ENCODE assay signal across 9 cellular contexts in the genomic region with DNA sequence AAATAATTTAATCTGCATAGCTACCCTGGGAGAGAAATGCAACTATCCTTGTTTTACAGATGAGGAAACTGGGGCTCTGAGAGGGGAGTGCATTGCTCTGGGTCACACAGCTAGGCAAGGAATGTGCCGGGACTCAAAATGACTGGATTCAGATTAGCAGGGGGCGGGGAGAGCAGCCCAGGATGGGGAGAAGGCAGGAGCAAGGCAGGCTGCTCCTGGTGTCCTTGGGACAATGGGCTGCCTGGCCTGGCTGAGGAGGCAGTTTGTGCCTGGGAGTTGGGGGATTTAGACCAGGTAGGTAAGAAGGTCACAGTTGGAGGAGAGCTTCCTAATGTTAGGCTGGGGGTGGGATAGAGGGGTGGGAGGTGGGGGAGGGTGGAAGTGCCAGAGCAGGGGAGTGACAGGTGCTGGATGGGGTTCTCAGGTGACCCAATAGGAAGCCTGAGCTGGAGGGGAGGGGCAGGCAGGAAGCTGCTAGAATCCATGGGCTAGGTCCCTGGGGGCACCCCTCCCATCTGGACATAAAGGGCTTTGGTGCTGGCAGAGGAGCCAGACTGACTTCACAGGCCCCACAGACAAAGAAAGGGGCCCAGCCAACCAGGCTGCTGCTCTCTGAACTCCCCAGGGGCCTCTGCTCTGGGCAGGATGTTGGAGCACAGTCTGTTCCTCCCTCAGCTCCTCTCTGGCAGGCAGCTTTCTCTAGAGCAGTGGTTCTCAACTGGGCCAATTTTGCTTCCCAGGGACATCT. TPM values are rescaled to one million over a fixed set of nuclear protein-coding genes. Genes with fewer than 3 reads are reported as not detected.
A peak's percentile ranks its signal among the peaks of the same experiment; 100 is the strongest.
DNase-seq lines count a peak whose midpoint lies in the region; ATAC-seq, FAIRE-seq and TF ChIP-seq lines count a peak whose summit lies in the region.
"Had no signal": no experiment of that assay in that cellular context is flagged by ENCODE, and none has a peak within 500 bp of the region (broad histone marks: within the 10 kb centered on the region; RNA-seq: fewer than 3 reads in every experiment).

No MANE protein-coding gene starts in this region.

- H3K79me2 ChIP-seq in HepG2 (ENCODE audit: insufficient read depth, low read length), result no peaks in the 10 kb centered on the region

- peaks cover 50% of the 10 kb centered on the region for H3K36me3 ChIP-seq in brain microvascular endothelial cell (replicated peaks)
- H3K36me3 ChIP-seq in HepG2 (replicated peaks in 1 of 2; ENCODE audit: control insufficient read depth in 1 of 2, insufficient read depth in 2 of 2, low read length in 2 of 2), result no peaks in the 10 kb centered on the region; a peak in 1 of 5 replicates

- H4K20me1 ChIP-seq in HepG2 (ENCODE audit: insufficient read depth, low read length), result no peaks in the 10 kb centered on the region

- peaks cover 25% of the 10 kb centered on the region for H3K4me1 ChIP-seq in HepG2 (ENCODE audit: insufficient read depth, low read length)

- H3K4me3 ChIP-seq in brain microvascular endothelial cell (ENCODE audit: low read depth, low read length) (no peak overlapping the region), HepG2 (replicated peaks in 1 of 3; ENCODE audit: insufficient read depth in 1 of 3, low read depth in 2 of 3, low read length in 3 of 3) (no peak overlapping the region)

- H3K9me3 ChIP-seq in HepG2 (ENCODE audit: low read length), result no peaks in the 10 kb centered on the region

- WGBS in HepG2 (ENCODE audit: low lambda C conversion rate), result 85% methylated on average over 2 of the region's 2 CpGs

- H3K27me3 ChIP-seq in brain microvascular endothelial cell (replicated peaks) (no peaks in the 10 kb centered on the region), HepG2 (ENCODE audit: control insufficient read depth in 1 of 2, insufficient read depth in 2 of 2, low read length in 2 of 2) (no peaks in the 10 kb centered on the region)

- H3K27ac ChIP-seq in brain microvascular endothelial cell (peak overlapping the region; percentile 7), HepG2 (ENCODE audit: extremely low read length, insufficient read depth, low read length) (no peak overlapping the region)

- POLR2A ChIA-PET in HepG2 (lab: Yijun Ruan, JAX), result no interaction called here

- no peak for TF ChIP-seq RAD21 in HepG2 (CRISPR knock-in tag; IDR thresholded peaks at IDR 0.05)

- in situ Hi-C loops in brain microvascular endothelial cell (cut with HindIII; ENCODE audit: low pct_ligation_motif_present, low sequenced_read_pairs) (no loop called here), HepG2 (cut with HindIII; ENCODE audit: extremely low pct_ligation_motif_present, low pct_unique_long_range_greater_than_20kb) (no loop called here)

- no peak for TF ChIP-seq POLR2A in HepG2 (IDR thresholded peaks at IDR 0.05; ENCODE audit: insufficient read depth in 1 of 2, low read depth in 2 of 2, low read length in 2 of 2)

- no peak for FAIRE-seq in HepG2 (lab: Jason Lieb, UNC)
- FAIRE-seq: TTC549 had no signal

- no peak overlapping the region for H3K9ac ChIP-seq in HepG2 (ENCODE audit: insufficient read depth, low read depth, low read length)

- ATAC-seq in HepG2, result peak; percentile 42
- ATAC-seq in GM21423 (IDR thresholded peaks at IDR 0.05; ENCODE audit: unreplicated experiment), result no peak
- ATAC-seq in GM18502 (IDR thresholded peaks at IDR 0.05; ENCODE audit: poor library complexity, unreplicated experiment), result no peak

- intact Hi-C loops in HepG2 (cut with micrococcal nuclease; ENCODE audit: unreplicated experiment), result no loop called here

- no peak overlapping the region for H3K4me2 ChIP-seq in HepG2 (ENCODE audit: low read depth, low read length)

- TF ChIP-seq CTCF in brain microvascular endothelial cell (IDR thresholded peaks at IDR 0.05; ENCODE audit: low read depth, low read length, missing control alignments) (no peak), HepG2 (CRISPR knock-in tag; IDR thresholded peaks at IDR 0.05) (no peak)

- no peak overlapping the region for H2AFZ ChIP-seq in HepG2 (ENCODE audit: low read length)

- TF ChIP-seq EP300 in HepG2 (IDR thresholded peaks at IDR 0.05; ENCODE audit: low read depth in 2 of 2, low read length in 2 of 2) (no peak), HepG2 (CRISPR knock-in tag; IDR thresholded peaks at IDR 0.05; ENCODE audit: borderline replicate concordance) (no peak)

- no TSS peak for BruUV-seq in HepG2 (replicated peaks; lab: Mats Ljungman, UMichigan)

- DNase-seq in Ammon's horn (ENCODE audit: low spot score) (peak; percentile 80), NCI-H1092 (lab: John Stamatoyannopoulos, UW) (peak; percentile 85), brain microvascular endothelial cell (peak; percentile 40), HepG2 (ENCODE audit: low spot score) (peak; percentile 10), SKM-1 treated with dmso at 0.1 percent for 144 hours (lab: John Stamatoyannopoulos, UW; ENCODE audit: unreplicated experiment) (no peak), RPMI8226 (no peak)

- CTCF ChIA-PET in HepG2 (lab: Yijun Ruan, JAX; ENCODE audit: low intra/inter-chr PET ratio, low total read pairs), result no interaction called here

TF ChIP-seq in HepG2, 621 proteins besides CTCF, POLR2A, EP300 and RAD21:
- TF ChIP-seq ZNF672 (CRISPR knock-in tag; IDR thresholded peaks at IDR 0.05) (no peak), AGO2 (optimal IDR thresholded peaks at IDR 0.05; ENCODE audit: low read depth, low read length) (peak; percentile 23), ZNF33A (CRISPR knock-in tag; IDR thresholded peaks at IDR 0.05; ENCODE audit: borderline replicate concordance) (no peak), ZNF432 (CRISPR knock-in tag; IDR thresholded peaks at IDR 0.05; ENCODE audit: borderline replicate concordance) (no peak), ZNF777 (CRISPR knock-in tag; IDR thresholded peaks at IDR 0.05) (no peak), HMG20A (CRISPR knock-in tag; IDR thresholded peaks at IDR 0.05; ENCODE audit: borderline replicate concordance) (no peak), ZNF263 (CRISPR knock-in tag; IDR thresholded peaks at IDR 0.05) (peak; percentile 84), ISL2 (CRISPR knock-in tag; IDR thresholded peaks at IDR 0.05) (no peak)
- TF ChIP-seq, protein P1, sequence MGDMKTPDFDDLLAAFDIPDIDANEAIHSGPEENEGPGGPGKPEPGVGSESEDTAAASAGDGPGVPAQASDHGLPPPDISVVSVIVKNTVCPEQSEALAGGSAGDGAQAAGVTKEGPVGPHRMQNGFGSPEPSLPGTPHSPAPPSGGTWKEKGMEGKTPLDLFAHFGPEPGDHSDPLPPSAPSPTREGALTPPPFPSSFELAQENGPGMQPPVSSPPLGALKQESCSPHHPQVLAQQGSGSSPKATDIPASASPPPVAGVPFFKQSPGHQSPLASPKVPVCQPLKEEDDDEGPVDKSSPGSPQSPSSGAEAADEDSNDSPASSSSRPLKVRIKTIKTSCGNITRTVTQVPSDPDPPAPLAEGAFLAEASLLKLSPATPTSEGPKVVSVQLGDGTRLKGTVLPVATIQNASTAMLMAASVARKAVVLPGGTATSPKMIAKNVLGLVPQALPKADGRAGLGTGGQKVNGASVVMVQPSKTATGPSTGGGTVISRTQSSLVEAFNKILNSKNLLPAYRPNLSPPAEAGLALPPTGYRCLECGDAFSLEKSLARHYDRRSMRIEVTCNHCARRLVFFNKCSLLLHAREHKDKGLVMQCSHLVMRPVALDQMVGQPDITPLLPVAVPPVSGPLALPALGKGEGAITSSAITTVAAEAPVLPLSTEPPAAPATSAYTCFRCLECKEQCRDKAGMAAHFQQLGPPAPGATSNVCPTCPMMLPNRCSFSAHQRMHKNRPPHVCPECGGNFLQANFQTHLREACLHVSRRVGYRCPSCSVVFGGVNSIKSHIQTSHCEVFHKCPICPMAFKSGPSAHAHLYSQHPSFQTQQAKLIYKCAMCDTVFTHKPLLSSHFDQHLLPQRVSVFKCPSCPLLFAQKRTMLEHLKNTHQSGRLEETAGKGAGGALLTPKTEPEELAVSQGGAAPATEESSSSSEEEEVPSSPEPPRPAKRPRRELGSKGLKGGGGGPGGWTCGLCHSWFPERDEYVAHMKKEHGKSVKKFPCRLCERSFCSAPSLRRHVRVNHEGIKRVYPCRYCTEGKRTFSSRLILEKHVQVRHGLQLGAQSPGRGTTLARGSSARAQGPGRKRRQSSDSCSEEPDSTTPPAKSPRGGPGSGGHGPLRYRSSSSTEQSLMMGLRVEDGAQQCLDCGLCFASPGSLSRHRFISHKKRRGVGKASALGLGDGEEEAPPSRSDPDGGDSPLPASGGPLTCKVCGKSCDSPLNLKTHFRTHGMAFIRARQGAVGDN (CRISPR knock-in tag; IDR thresholded peaks at IDR 0.05), result peak; percentile 30

RNA-seq across cellular contexts. Expression of a gene that starts 29.0 kb away (rescaled TPM):
- 0.53 and 1.1 TPM in 2 replicates for total RNA-seq in HepG2 (2016; rRNA removed; fragmentation: Illumina TruSeq; extraction: Trizol)
- total RNA-seq in HepG2 (2016; cell fraction: cytosol; rRNA removed; fragmentation: Illumina TruSeq; extraction: Trizol; ENCODE audit: low read depth), result 0.10 and 0.18 TPM in 2 replicates
- total RNA-seq in HepG2 (2016; cell fraction: insoluble cytoplasmic fraction; rRNA removed; fragmentation: Illumina TruSeq; extraction: Trizol), result 0.61 and 0.83 TPM in 2 replicates
- total RNA-seq in HepG2 (2016; cell fraction: membrane; rRNA removed; fragmentation: Illumina TruSeq; extraction: Trizol), result 1.1 TPM in 2 replicates
- total RNA-seq in HepG2 (2016; cell fraction: nucleus; rRNA removed; fragmentation: Illumina TruSeq; extraction: Trizol), result 0.78 and 1.1 TPM in 2 replicates
- 0.57 and 0.67 TPM in 2 replicates for polyA plus RNA-seq in HepG2 (2011; rRNA removed)
- 0.32 TPM in 2 replicates for polyA plus RNA-seq in HepG2 (2011; cell fraction: cytosol; rRNA removed)
- 2.1 and 2.9 TPM in 2 replicates for polyA plus RNA-seq in HepG2 (2011; cell fraction: nucleus; rRNA removed)
- polyA plus RNA-seq in HepG2 (2012), result 0.93 and 1.2 TPM in 2 replicates
- polyA plus RNA-seq in HepG2 (2016; cell fraction: cytosol; fragmentation: Illumina TruSeq; extraction: Trizol; ENCODE audit: low read depth), result 0.15 and 0.24 TPM in 2 replicates
- 1.1 and 1.4 TPM in 2 replicates for polyA plus RNA-seq in HepG2 (2016; cell fraction: insoluble cytoplasmic fraction; fragmentation: Illumina TruSeq; extraction: Trizol; ENCODE audit: low read depth)
- 0.68 and 0.86 TPM in 2 replicates for polyA plus RNA-seq in HepG2 (2016; cell fraction: membrane; fragmentation: Illumina TruSeq; extraction: Trizol; ENCODE audit: low read depth)
- polyA plus RNA-seq in HepG2 (2016; cell fraction: nucleus; fragmentation: Illumina TruSeq; extraction: Trizol; ENCODE audit: insufficient read depth, low read depth), result 1.7 and 2.1 TPM in 2 replicates
- 1.8 and 2.1 TPM in 2 replicates for polyA minus RNA-seq in HepG2 (2011; rRNA and poly(A)+ RNA removed; ENCODE audit: low replicate concordance)
- polyA minus RNA-seq in HepG2 (2011; cell fraction: cytosol; rRNA and poly(A)+ RNA removed), result 0.79 and 1.3 TPM in 2 replicates
- 0.87 and 0.90 TPM in 2 replicates for polyA minus RNA-seq in HepG2 (2011; cell fraction: nucleus; rRNA and poly(A)+ RNA removed)

Comparison
In these comparisons a context has a peak if more than half of its experiments do, and no peak if none do; other contexts are left out.
1. DNase-seq: peak in Ammon's horn (single experiment), NCI-H1092 (single experiment), brain microvascular endothelial cell (single experiment) and HepG2 (single experiment); none in SKM-1 treated with dmso at 0.1 percent for 144 hours (single experiment) and RPMI8226 (single experiment).